25 cellular contexts compared by ENCODE assay signal in the genomic region with DNA sequence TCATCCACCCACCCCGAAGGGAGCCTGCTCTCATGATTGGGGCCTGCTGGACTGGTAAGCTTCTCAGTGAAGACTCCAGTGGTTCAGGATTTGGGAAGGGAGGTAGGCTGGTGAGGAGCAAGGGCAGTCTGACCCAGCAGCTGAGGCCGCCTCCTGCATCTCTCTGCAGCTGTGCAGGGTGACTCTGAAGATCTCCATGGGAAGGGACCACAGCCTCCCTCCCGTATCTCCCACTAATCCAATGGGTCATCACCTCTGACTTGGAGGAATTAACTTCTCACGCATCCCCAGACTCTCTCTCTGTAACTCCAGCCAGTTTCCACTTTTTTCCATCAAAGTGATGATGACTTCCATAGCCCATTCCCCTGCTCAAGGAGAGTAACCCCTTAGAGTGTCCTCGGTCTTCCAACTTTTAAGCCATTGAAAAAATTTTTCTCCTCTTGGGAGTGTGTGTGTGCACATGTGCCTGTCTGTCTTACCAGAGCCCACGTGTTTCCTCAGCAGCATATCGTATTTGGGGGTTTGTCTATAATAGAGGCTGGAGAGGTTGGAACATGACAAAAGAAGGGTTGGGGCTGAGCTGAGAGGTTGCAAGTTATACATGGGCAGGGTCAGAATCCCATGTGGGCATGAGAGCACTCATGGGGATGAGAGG. TPM values are rescaled to one million over a fixed set of nuclear protein-coding genes. Genes with fewer than 3 reads are reported as not detected.
"Had no signal": no experiment of that assay in that cellular context is flagged by ENCODE, and none has a peak within 500 bp of the region (broad histone marks: within the 10 kb centered on the region; RNA-seq: fewer than 3 reads in every experiment).

No MANE protein-coding gene starts in this region.

- H3K36me3 ChIP-seq: cardiac muscle cell had no signal

- H3K4me2 ChIP-seq: hepatocyte, smooth muscle cell had no signal

- H3K27me3 ChIP-seq: cardiac muscle cell, dorsolateral prefrontal cortex, gastroesophageal sphincter, hepatocyte, sigmoid colon, stomach, thyroid gland, upper lobe of left lung, vagina had no signal

- H3K4me1 ChIP-seq: left ventricle myocardium inferior, psoas muscle, sigmoid colon, stomach, thyroid gland, upper lobe of left lung, vagina had no signal

- H3K27ac Mint-ChIP-seq: activated B cell treated with CpG ODN at 0.5 μM for 24 hours; activated CD4-positive, alpha-beta T cell treated with anti-CD3 and anti-CD28 coated beads for 36 hours; activated naive CD8-positive, alpha-beta T cell; T-helper 2 cell treated with Interferon-gamma antibody and Interleukin-4, amounts not matched to agents 5 μg/mL and 100 μg/mL, for 36 hours had no signal

- H3K4me1 Mint-ChIP-seq: activated B cell treated with CpG ODN at 0.5 μM for 24 hours; activated CD4-positive, alpha-beta T cell treated with anti-CD3 and anti-CD28 coated beads for 36 hours; brain had no signal

- H3K4me3 Mint-ChIP-seq: activated B cell treated with CpG ODN at 0.5 μM for 24 hours; activated CD4-positive, alpha-beta T cell treated with anti-CD3 and anti-CD28 coated beads for 36 hours; activated naive CD8-positive, alpha-beta T cell; brain; T-helper 2 cell treated with Interferon-gamma antibody and Interleukin-4, amounts not matched to agents 5 μg/mL and 100 μg/mL, for 36 hours had no signal

- H2AFZ ChIP-seq: hepatocyte, parathyroid adenoma had no signal

- H3K9me3 ChIP-seq: gastroesophageal sphincter, left ventricle myocardium inferior, psoas muscle, sigmoid colon, stomach, thyroid gland, upper lobe of left lung, vagina had no signal

- H3K4me3 ChIP-seq: cardiac muscle cell, coronary artery, dorsolateral prefrontal cortex, gastroesophageal sphincter, hepatocyte, left ventricle myocardium inferior, lung, psoas muscle, sigmoid colon, smooth muscle cell, stomach, thyroid gland, upper lobe of left lung, vagina had no signal

- H3K27ac ChIP-seq: cardiac muscle cell, coronary artery, dorsolateral prefrontal cortex, gastroesophageal sphincter, hepatocyte, left ventricle myocardium inferior, psoas muscle, sigmoid colon, stomach, thyroid gland, upper lobe of left lung, vagina had no signal

- H3K9me3 Mint-ChIP-seq: activated B cell treated with CpG ODN at 0.5 μM for 24 hours; T-helper 2 cell treated with Interferon-gamma antibody and Interleukin-4, amounts not matched to agents 5 μg/mL and 100 μg/mL, for 36 hours had no signal

- H3K9ac ChIP-seq: parathyroid adenoma had no signal

- DNase-seq: activated B cell treated with CpG ODN at 0.5 μM for 24 hours, left ventricle myocardium inferior, occipital lobe, psoas muscle, sigmoid colon had no signal

- H3K27me3 Mint-ChIP-seq: activated B cell treated with CpG ODN at 0.5 μM for 24 hours; activated CD4-positive, alpha-beta T cell treated with anti-CD3 and anti-CD28 coated beads for 36 hours; activated naive CD8-positive, alpha-beta T cell; brain had no signal

RNA-seq across cellular contexts. Expression of a gene that starts 12.8 kb away (rescaled TPM):
- total RNA-seq: activated B cell treated with CpG ODN at 0.5 μM for 24 hours; activated CD4-positive, alpha-beta T cell treated with anti-CD3 and anti-CD28 coated beads for 36 hours; endothelial cell of umbilical vein; fibroblast of lung; fibroblast of villous mesenchyme; mononuclear cell; occipital lobe; smooth muscle cell; stomach had no signal
- polyA plus RNA-seq: fibroblast of lung had no signal
